8 cellular contexts compared by ENCODE assay signal in genomic region chr5:144169904-144170275, GRCh38. TPM values are rescaled to one million over a fixed set of nuclear protein-coding genes. Genes with fewer than 3 reads are reported as not detected.
DNase-seq lines count a peak whose midpoint lies in the region; ATAC-seq and TF ChIP-seq lines count a peak whose summit lies in the region.

No MANE protein-coding gene starts in this region.

- H3K9me3 ChIP-seq in BE2C (no peaks in the 10 kb centered on the region), breast epithelium (no peaks in the 10 kb centered on the region), muscle layer of colon (ENCODE audit: low read length) (no peaks in the 10 kb centered on the region)

- no peak for TF ChIP-seq POLR2A in breast epithelium (IDR thresholded peaks at IDR 0.05)

- DNase-seq in BE2C (no peak), breast epithelium (ENCODE audit: low spot score in 2 of 2) (no peak), NCI-H2171 (lab: John Stamatoyannopoulos, UW) (no peak), GM19238 (ENCODE audit: insufficient read length, low spot score) (no peak)

- H3K27me3 ChIP-seq in BE2C: no peaks in the 10 kb centered on the region
- H3K27me3 ChIP-seq in breast epithelium: no peaks in the 10 kb centered on the region
- H3K27me3 ChIP-seq in muscle layer of colon (ENCODE audit: control insufficient read depth in 1 of 2, insufficient read depth in 2 of 2, low read length in 2 of 2): peaks cover 0 to 7% of the 10 kb centered on the region in 2 donors

- peaks cover 6% of the 10 kb centered on the region for H3K36me3 ChIP-seq in BE2C
- H3K36me3 ChIP-seq in breast epithelium: no peaks in the 10 kb centered on the region
- peaks cover 12% of the 10 kb centered on the region for H3K36me3 ChIP-seq in muscle layer of colon (ENCODE audit: insufficient read depth, low read length)

- peak overlapping the region; percentile 63 for H3K9ac ChIP-seq in muscle layer of colon (ENCODE audit: low read length)

- no peak for TF ChIP-seq CTCF in BE2C (IDR thresholded peaks at IDR 0.05; ENCODE audit: low read depth, low read length)
- TF ChIP-seq CTCF in breast epithelium (IDR thresholded peaks at IDR 0.05): no peak

- H3K4me3 ChIP-seq in BE2C (ENCODE audit: low read depth, low read length) (peak overlapping the region; percentile 93), breast epithelium (peak overlapping the region; percentile 80 to 87 (median 82)), muscle layer of colon (ENCODE audit: low read depth in 1 of 2, low read length in 2 of 2) (peak overlapping the region; percentile 82)

- H3K27ac ChIP-seq in breast epithelium (peak overlapping the region; percentile 85), muscle layer of colon (ENCODE audit: low read depth, low read length) (peak overlapping the region; percentile 83)

- ATAC-seq in HG03066 (IDR thresholded peaks at IDR 0.05; ENCODE audit: low read depth, unreplicated experiment) (peak; percentile 2), GM21447 (IDR thresholded peaks at IDR 0.05; ENCODE audit: unreplicated experiment) (no peak), HG03439 (IDR thresholded peaks at IDR 0.05; ENCODE audit: unreplicated experiment) (no peak)

- intact Hi-C loops in breast epithelium (cut with DNase I; ENCODE audit: low total_unique reads): no loop called here

- H3K4me1 ChIP-seq in BE2C: no peaks in the 10 kb centered on the region
- H3K4me1 ChIP-seq in breast epithelium: no peaks in the 10 kb centered on the region
- peaks cover 20% of the 10 kb centered on the region for H3K4me1 ChIP-seq in muscle layer of colon (ENCODE audit: insufficient read depth, low read length)

RNA-seq across cellular contexts. Expression of gene YIPF5, which starts 0.6 kb away (rescaled TPM):
- polyA plus RNA-seq in BE2C (2012; ENCODE audit: insufficient read depth, insufficient read length, low read depth): 22.9 TPM
- 10 to 100 TPM; 30.5 to 50.4 (median 49.9) TPM for total RNA-seq in breast epithelium

RNA-seq across cellular contexts. Expression of gene KCTD16, which starts 0.8 kb away (rescaled TPM):
- 0.20 TPM for polyA plus RNA-seq in BE2C (2012; ENCODE audit: insufficient read depth, insufficient read length, low read depth)
- under 1 TPM; under 0.01 to 0.33 (median 0.32) TPM for total RNA-seq in breast epithelium
